In genomic region chr6:90226257-90226656, GRCh38 we compare ENCODE assay signal across 20 cellular contexts.
DNase-seq lines count a peak whose midpoint lies in the region; ATAC-seq, FAIRE-seq and TF ChIP-seq lines count a peak whose summit lies in the region.
"Had no signal": no experiment of that assay in that cellular context is flagged by ENCODE, and none has a peak within 500 bp of the region (broad histone marks: within the 10 kb centered on the region; RNA-seq: fewer than 3 reads in every experiment).

No MANE protein-coding gene starts in this region.

- H3K4me2 ChIP-seq in GM23248 (ENCODE audit: unreplicated experiment), result no peak overlapping the region

- peaks cover 17% of the 10 kb centered on the region; the same call in 1 of the 2 replicates for H3K27me3 ChIP-seq in GM23248 (replicated peaks; ENCODE audit: insufficient read depth)
- H3K27me3 ChIP-seq: pancreas, Peyer's patch had no signal

- H3K27ac Mint-ChIP-seq in mesothelial cell of epicardium, result peak overlapping the region; percentile 61

- no peak for FAIRE-seq in GM12892 (lab: Jason Lieb, UNC)
- FAIRE-seq: H1, pancreas, small intestine had no signal

- H3F3A ChIP-seq in GM23248 (ENCODE audit: insufficient read depth), result no peaks in the 10 kb centered on the region

- no peak overlapping the region for H3K9ac ChIP-seq in GM23248

- no peak overlapping the region for H2AFZ ChIP-seq in GM23248

- no peaks in the 10 kb centered on the region for H3K27me3 Mint-ChIP-seq in mesothelial cell of epicardium (ENCODE audit: low read depth)
- H3K27me3 Mint-ChIP-seq: central memory CD8-positive, alpha-beta T cell had no signal

- TF ChIP-seq POLR2A in GM12892 (IDR thresholded peaks at IDR 0.05; ENCODE audit: low read depth, low read length), result no peak

- H3K79me2 ChIP-seq in GM23248 (ENCODE audit: insufficient read depth), result no peaks in the 10 kb centered on the region

- H3K9me2 ChIP-seq in GM23248 (ENCODE audit: insufficient read depth), result no peaks in the 10 kb centered on the region

- WGBS in GM23248 (ENCODE audit: low coverage in 1 of 2, low lambda C conversion rate in 2 of 2, missing lambda C conversion rate in 2 of 2), 2 experiments, result 52 to 57% methylated on average over 2 of the region's 2 CpGs

- no peak for TF ChIP-seq CTCF in mesothelial cell of epicardium (IDR thresholded peaks at IDR 0.05; ENCODE audit: unreplicated experiment)

- peaks cover 11% of the 10 kb centered on the region for H3K9me3 Mint-ChIP-seq in mesothelial cell of epicardium

- no peaks in the 10 kb centered on the region for H3K9me3 ChIP-seq in GM23248 (ENCODE audit: low read depth)
- H3K9me3 ChIP-seq: pancreas, Peyer's patch had no signal

- in situ Hi-C loops in GM23248 (cut with MboI), result no loop called here

- H3K27ac ChIP-seq in GM23248, result no peak overlapping the region
- H3K27ac ChIP-seq: pancreas, Peyer's patch had no signal

- H3K36me3 ChIP-seq in GM23248 (ENCODE audit: low read depth), result no peaks in the 10 kb centered on the region
- H3K36me3 ChIP-seq: pancreas, Peyer's patch had no signal

- DNase-seq in AG08395 (ENCODE audit: low spot score) (peak; percentile 34), GM23248 (peak; percentile 65), astrocyte of the hippocampus (ENCODE audit: low read depth, low spot score) (peak; percentile 62), mesothelial cell of epicardium (ENCODE audit: low spot score in 2 of 2, unreplicated experiment in 2 of 2) (no peak), NCI-H187 treated with DMSO at 0.1 percent for 48 hours (lab: John Stamatoyannopoulos, UW) (no peak), GM12892 (ENCODE audit: insufficient read length) (no peak)
- DNase-seq in stimulated activated naive CD4-positive, alpha-beta T cell (lab: John Stamatoyannopoulos, UW), result no peak
- DNase-seq: activated CD4-positive, alpha-beta T cell treated with anti-CD3 and anti-CD28 coated beads for 4 hours; activated gamma-delta T cell; C1 segment of cervical spinal cord; islet precursor cell; mucosa of descending colon; MV-4-11; NCI-H774; pancreas; Peyer's patch; small intestine had no signal

- no peaks in the 10 kb centered on the region for H4K20me1 ChIP-seq in GM23248 (ENCODE audit: insufficient read depth)

- H3K4me1 Mint-ChIP-seq in mesothelial cell of epicardium, result peaks cover 51% of the 10 kb centered on the region

- H3K4me3 ChIP-seq in GM23248, result no peak overlapping the region
- H3K4me3 ChIP-seq: mucosa of descending colon, pancreas, Peyer's patch had no signal

- ATAC-seq in HG03571 (IDR thresholded peaks at IDR 0.05; ENCODE audit: unreplicated experiment), result no peak
- ATAC-seq: mucosa of descending colon, pancreas had no signal

- no peaks in the 10 kb centered on the region for H3K4me1 ChIP-seq in GM23248 (ENCODE audit: insufficient read depth)
- H3K4me1 ChIP-seq: pancreas, Peyer's patch had no signal

- H3K4me3 Mint-ChIP-seq in mesothelial cell of epicardium, result no peak overlapping the region
- H3K4me3 Mint-ChIP-seq: central memory CD8-positive, alpha-beta T cell had no signal

- H3K36me3 Mint-ChIP-seq in mesothelial cell of epicardium, result peaks cover 12% of the 10 kb centered on the region

Comparison
In these comparisons a context has a peak if more than half of its experiments do, and no peak if none do; other contexts are left out.
1. DNase-seq: peak in AG08395 (single experiment), GM23248 (single experiment) and astrocyte of the hippocampus (single experiment); none in mesothelial cell of epicardium (0 of 2), NCI-H187 treated with DMSO at 0.1 percent for 48 hours (single experiment), stimulated activated naive CD4-positive, alpha-beta T cell (0 of 6) and GM12892 (single experiment).